Comparison of ENCODE assay signal across 1 cellular context in the genomic region with DNA sequence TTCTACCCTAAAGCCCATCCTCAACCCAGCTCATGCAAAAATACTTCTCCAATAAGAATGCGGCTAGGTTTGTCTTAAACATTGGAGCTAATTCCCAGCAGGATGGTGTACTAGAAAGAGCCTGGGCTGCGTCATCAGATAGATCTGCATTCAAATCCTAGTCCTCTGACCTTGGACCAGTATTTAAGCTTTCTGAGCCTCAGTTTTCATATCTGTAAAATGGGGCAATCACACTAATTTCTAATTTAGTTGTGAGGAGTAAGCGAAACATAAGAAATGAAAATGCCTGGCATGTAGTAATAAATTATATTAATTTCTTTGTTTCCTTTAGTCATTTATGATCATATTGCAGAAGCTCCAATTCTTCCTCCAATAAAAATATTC.
TF ChIP-seq lines count a peak whose summit lies in the region.

No MANE protein-coding gene starts in this region.

TF ChIP-seq in HepG2, 621 proteins besides CTCF, POLR2A, EP300 and RAD21:
- peak; percentile 81 for TF ChIP-seq ZNF629 (CRISPR knock-in tag; conservative IDR thresholded peaks at IDR 0.05)
- TF ChIP-seq, protein P1, sequence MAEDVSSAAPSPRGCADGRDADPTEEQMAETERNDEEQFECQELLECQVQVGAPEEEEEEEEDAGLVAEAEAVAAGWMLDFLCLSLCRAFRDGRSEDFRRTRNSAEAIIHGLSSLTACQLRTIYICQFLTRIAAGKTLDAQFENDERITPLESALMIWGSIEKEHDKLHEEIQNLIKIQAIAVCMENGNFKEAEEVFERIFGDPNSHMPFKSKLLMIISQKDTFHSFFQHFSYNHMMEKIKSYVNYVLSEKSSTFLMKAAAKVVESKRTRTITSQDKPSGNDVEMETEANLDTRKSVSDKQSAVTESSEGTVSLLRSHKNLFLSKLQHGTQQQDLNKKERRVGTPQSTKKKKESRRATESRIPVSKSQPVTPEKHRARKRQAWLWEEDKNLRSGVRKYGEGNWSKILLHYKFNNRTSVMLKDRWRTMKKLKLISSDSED (CRISPR knock-in tag; IDR thresholded peaks at IDR 0.05) = no peak
- no peak for TF ChIP-seq GATAD1 (CRISPR knock-in tag; IDR thresholded peaks at IDR 0.05)
